ENCODE assay signal across 22 cellular contexts in the genomic region with DNA sequence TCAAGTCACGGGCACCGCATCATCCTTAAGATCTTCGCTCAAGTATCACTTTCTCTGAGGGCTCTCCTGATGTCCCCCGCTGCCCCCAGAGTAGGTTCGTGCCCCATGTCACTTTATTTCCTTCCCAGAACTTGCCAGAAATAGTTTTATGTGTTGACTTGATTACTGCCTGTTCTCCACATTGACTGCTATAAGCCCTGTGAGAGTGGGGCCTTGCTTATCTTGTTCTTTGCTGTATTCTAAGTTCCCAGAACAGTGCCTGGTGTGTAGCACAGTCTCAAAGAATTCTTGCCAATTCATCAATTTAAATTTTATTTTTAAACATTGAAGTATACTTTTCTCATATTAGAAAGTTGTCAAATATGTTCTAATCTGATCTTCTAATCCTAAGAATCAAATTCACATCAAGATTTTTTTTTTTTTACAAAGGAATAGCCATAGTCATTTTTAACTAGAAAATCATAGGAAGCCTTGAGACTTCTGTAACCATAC. TPM values are rescaled to one million over a fixed set of nuclear protein-coding genes. Genes with fewer than 3 reads are reported as not detected.
A peak's percentile ranks its signal among the peaks of the same experiment; 100 is the strongest.
DNase-seq lines count a peak whose midpoint lies in the region; ATAC-seq, FAIRE-seq and TF ChIP-seq lines count a peak whose summit lies in the region.
"Had no signal": no experiment of that assay in that cellular context is flagged by ENCODE, and none has a peak within 500 bp of the region (broad histone marks: within the 10 kb centered on the region; RNA-seq: fewer than 3 reads in every experiment).

No MANE protein-coding gene starts in this region.

- H3K9me3 Mint-ChIP-seq in CD4-positive, alpha-beta T cell = no peaks in the 10 kb centered on the region
- no peaks in the 10 kb centered on the region for H3K9me3 Mint-ChIP-seq in activated naive CD8-positive, alpha-beta T cell treated with anti-CD3 and anti-CD28 coated beads, Interleukin-2, amount 50 U/mL, for 24 hours
- no peaks in the 10 kb centered on the region for H3K9me3 Mint-ChIP-seq in immature natural killer cell
- H3K9me3 Mint-ChIP-seq: activated CD4-positive, alpha-beta T cell treated with anti-CD3 and anti-CD28 coated beads, Interleukin-2, amount 10 ng/mL, durations not matched to agents 7 days and 5 days; stimulated activated naive CD8-positive, alpha-beta T cell treated with anti-CD3 and anti-CD28 coated beads, Interleukin-15, amount 100 ng/mL, for 72 hours; T-helper 1 cell treated with Interleukin-12 subunit alpha and Interleukin-12 subunit beta and Interleukin-4 antibody, amounts not matched to agents 30 μg/mL and 1 μg/mL, for 36 hours had no signal

- H3K27ac ChIP-seq in CD4-positive, alpha-beta T cell (ENCODE audit: low read depth, low read length) = no peak overlapping the region
- H3K27ac ChIP-seq in WERI-Rb-1 = no peak overlapping the region
- H3K27ac ChIP-seq: gastroesophageal sphincter, SJCRH30, tibial nerve had no signal

- H3K27me3 Mint-ChIP-seq in CD4-positive, alpha-beta T cell = no peaks in the 10 kb centered on the region
- no peaks in the 10 kb centered on the region for H3K27me3 Mint-ChIP-seq in activated naive CD8-positive, alpha-beta T cell treated with anti-CD3 and anti-CD28 coated beads, Interleukin-2, amount 50 U/mL, for 24 hours
- H3K27me3 Mint-ChIP-seq in immature natural killer cell (ENCODE audit: low read depth in 3 of 3) = peaks cover 2 to 6% (median 4%) of the 10 kb centered on the region in 3 donors
- H3K27me3 Mint-ChIP-seq: activated CD4-positive, alpha-beta T cell treated with anti-CD3 and anti-CD28 coated beads, Interleukin-2, amount 10 ng/mL, durations not matched to agents 7 days and 5 days; stimulated activated naive CD8-positive, alpha-beta T cell treated with anti-CD3 and anti-CD28 coated beads, Interleukin-15, amount 100 ng/mL, for 72 hours had no signal

- POLR2A ChIA-PET in CD4-positive, alpha-beta T cell (lab: Charles Lee) = interaction anchor here (0.6 to 4.7 kb wide), 8 partner anchors 12 to 54 kb away, joined by 3 to 49 read pairs (median 4); no protein-coding TSS in a partner anchor

- peaks cover 90% of the 10 kb centered on the region for H3K4me1 Mint-ChIP-seq in CD4-positive, alpha-beta T cell (ENCODE audit: low read depth)
- peaks cover 67% of the 10 kb centered on the region for H3K4me1 Mint-ChIP-seq in activated naive CD8-positive, alpha-beta T cell treated with anti-CD3 and anti-CD28 coated beads, Interleukin-2, amount 50 U/mL, for 24 hours
- peaks cover 41 to 46% of the 10 kb centered on the region in 2 donors for H3K4me1 Mint-ChIP-seq in immature natural killer cell

- no peak for DNase-seq in CD4-positive, alpha-beta T cell
- no peak for DNase-seq in H54 (ENCODE audit: insufficient read length, low spot score)
- DNase-seq in activated naive CD8-positive, alpha-beta T cell treated with anti-CD3 and anti-CD28 coated beads, Interleukin-2, amount 50 U/mL, for 24 hours = no peak
- DNase-seq in immature natural killer cell = no peak
- no peak for DNase-seq in NCI-H1092 (lab: John Stamatoyannopoulos, UW)
- no peak for DNase-seq in GM13976 (ENCODE audit: low spot score)
- DNase-seq in WERI-Rb-1 = no peak
- DNase-seq: anterior cingulate cortex, kidney glomerular epithelial cell, NCI-H187 treated with DMSO at 0.1 percent for 48 hours, NCI-H2227 treated with DMSO at 0.1 percent for 48 hours, NCI-H774, retina, SJCRH30, spleen had no signal

- intact Hi-C loops in CD4-positive, alpha-beta T cell (cut with DNase I, micrococcal nuclease) = no loop called here

- H3K4me3 Mint-ChIP-seq in CD4-positive, alpha-beta T cell = peak overlapping the region; percentile 73
- H3K4me3 Mint-ChIP-seq in activated naive CD8-positive, alpha-beta T cell treated with anti-CD3 and anti-CD28 coated beads, Interleukin-2, amount 50 U/mL, for 24 hours = no peak overlapping the region
- H3K4me3 Mint-ChIP-seq in immature natural killer cell = peak overlapping the region in 3 of 5 donors; percentile 69 to 83 (median 77)
- H3K4me3 Mint-ChIP-seq: activated CD4-positive, alpha-beta T cell treated with anti-CD3 and anti-CD28 coated beads, Interleukin-2, amount 10 ng/mL, durations not matched to agents 7 days and 5 days; stimulated activated naive CD8-positive, alpha-beta T cell treated with anti-CD3 and anti-CD28 coated beads, Interleukin-15, amount 100 ng/mL, for 72 hours; T-helper 1 cell treated with Interleukin-12 subunit alpha and Interleukin-12 subunit beta and Interleukin-4 antibody, amounts not matched to agents 30 μg/mL and 1 μg/mL, for 36 hours had no signal

- no peak overlapping the region for H3K4me3 ChIP-seq in WERI-Rb-1 (ENCODE audit: low read depth, low read length)
- H3K4me3 ChIP-seq: gastroesophageal sphincter, SJCRH30, tibial nerve had no signal

- TF ChIP-seq CTCF in CD4-positive, alpha-beta T cell (IDR thresholded peaks at IDR 0.05) = no peak
- no peak for TF ChIP-seq CTCF in GM13976 (IDR thresholded peaks at IDR 0.05; ENCODE audit: borderline replicate concordance, control extremely low read depth, extremely low read depth, insufficient read depth, missing control alignments)
- no peak for TF ChIP-seq CTCF in WERI-Rb-1 (IDR thresholded peaks at IDR 0.05; ENCODE audit: low read depth, low read length)

- H3K27me3 ChIP-seq in CD4-positive, alpha-beta T cell (ENCODE audit: control insufficient read depth, insufficient read depth, low read length) = no peaks in the 10 kb centered on the region
- no peaks in the 10 kb centered on the region for H3K27me3 ChIP-seq in WERI-Rb-1 (ENCODE audit: insufficient read depth, low read depth, severe bottlenecking)
- H3K27me3 ChIP-seq: gastroesophageal sphincter, SJCRH30, spleen, tibial nerve had no signal

- in situ Hi-C loops in GM13976 (cut with MboI; ENCODE audit: low sequenced_read_pairs, unreplicated experiment) = no loop called here

- H3K27ac Mint-ChIP-seq in CD4-positive, alpha-beta T cell = peak overlapping the region; percentile 94
- peak overlapping the region; percentile 7 for H3K27ac Mint-ChIP-seq in activated naive CD8-positive, alpha-beta T cell treated with anti-CD3 and anti-CD28 coated beads, Interleukin-2, amount 50 U/mL, for 24 hours
- H3K27ac Mint-ChIP-seq in immature natural killer cell = peak overlapping the region in 1 of 6 donors; percentile 61
- H3K27ac Mint-ChIP-seq: stimulated activated naive CD8-positive, alpha-beta T cell treated with anti-CD3 and anti-CD28 coated beads, Interleukin-15, amount 100 ng/mL, for 72 hours; T-helper 1 cell treated with Interleukin-12 subunit alpha and Interleukin-12 subunit beta and Interleukin-4 antibody, amounts not matched to agents 30 μg/mL and 1 μg/mL, for 36 hours had no signal

- H3K36me3 ChIP-seq in WERI-Rb-1 = peaks cover 25% of the 10 kb centered on the region

- CTCF ChIA-PET in CD4-positive, alpha-beta T cell (lab: Charles Lee) = interaction anchor here (0.8 to 3.0 kb wide), 9 partner anchors 9 to 97 kb away, joined by 3 to 13 read pairs (median 3); no protein-coding TSS in a partner anchor

- H3K36me3 Mint-ChIP-seq in CD4-positive, alpha-beta T cell (ENCODE audit: low read depth) = peaks cover 91% of the 10 kb centered on the region
- peaks cover 58% of the 10 kb centered on the region for H3K36me3 Mint-ChIP-seq in activated naive CD8-positive, alpha-beta T cell treated with anti-CD3 and anti-CD28 coated beads, Interleukin-2, amount 50 U/mL, for 24 hours (ENCODE audit: low read depth)
- H3K36me3 Mint-ChIP-seq in immature natural killer cell = peaks cover 41 to 56% (median 50%) of the 10 kb centered on the region in 3 donors

- ATAC-seq in CD4-positive, alpha-beta T cell (ENCODE audit: poor library complexity) = no peak
- no peak for ATAC-seq in activated naive CD8-positive, alpha-beta T cell treated with anti-CD3 and anti-CD28 coated beads, Interleukin-2, amount 50 U/mL, for 24 hours
- ATAC-seq: gastroesophageal sphincter, HCT116, Panc1 had no signal

- FAIRE-seq in H54 (lab: Jason Lieb, UNC) = peak; percentile 52

- no peaks in the 10 kb centered on the region for H3K9me3 ChIP-seq in CD4-positive, alpha-beta T cell (ENCODE audit: control insufficient read depth, low read length)
- H3K9me3 ChIP-seq in WERI-Rb-1 (ENCODE audit: severe bottlenecking) = no peaks in the 10 kb centered on the region
- H3K9me3 ChIP-seq: gastroesophageal sphincter, SJCRH30, spleen, tibial nerve had no signal

- no peak for TF ChIP-seq POLR2A in H54 (IDR thresholded peaks at IDR 0.05; ENCODE audit: low read depth, low read length)

RNA-seq across cellular contexts. Expression of gene GPR183, which starts 32.1 kb away (rescaled TPM):
- total RNA-seq in CD4-positive, alpha-beta T cell = 100 to 1,000 TPM; 330 to 337 TPM
- 100 to 1,000 TPM in 1 of 3 donors, 10 to 100 TPM in 2; 63.2 to 154 (median 87.1) TPM for polyA plus RNA-seq in immature natural killer cell
- total RNA-seq: SJCRH30 had no signal
